Comparison of ENCODE assay signal across 1 cellular context in the genomic region with DNA sequence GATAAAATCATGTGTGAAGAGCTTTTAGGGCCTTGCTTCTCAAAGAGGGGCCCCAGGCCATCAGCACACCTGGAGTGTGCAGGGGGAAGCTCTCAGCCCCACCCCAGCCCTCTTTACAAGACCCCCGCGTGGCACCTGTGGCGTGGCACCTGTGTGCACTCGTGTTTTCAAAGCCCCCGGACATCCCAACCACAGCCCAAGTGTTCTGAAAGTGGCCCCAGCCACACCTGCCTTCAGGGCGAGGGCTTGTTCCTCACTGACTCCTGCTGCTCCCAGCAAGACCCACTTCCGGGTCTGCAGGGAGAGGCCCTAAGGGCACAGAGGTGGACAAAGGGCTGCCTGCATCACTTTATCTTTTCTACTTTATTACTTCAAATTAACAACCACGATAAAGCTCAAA.
A peak's percentile ranks its signal among the peaks of the same experiment; 100 is the strongest.
TF ChIP-seq lines count a peak whose summit lies in the region.

No MANE protein-coding gene starts in this region.

TF ChIP-seq in K562, 482 proteins besides CTCF, POLR2A, EP300 and RAD21:
- peak; percentile 56 for TF ChIP-seq RBM22 (IDR thresholded peaks at IDR 0.05; ENCODE audit: low read depth, low read length, poor library complexity, severe bottlenecking)
- TF ChIP-seq, protein P1, sequence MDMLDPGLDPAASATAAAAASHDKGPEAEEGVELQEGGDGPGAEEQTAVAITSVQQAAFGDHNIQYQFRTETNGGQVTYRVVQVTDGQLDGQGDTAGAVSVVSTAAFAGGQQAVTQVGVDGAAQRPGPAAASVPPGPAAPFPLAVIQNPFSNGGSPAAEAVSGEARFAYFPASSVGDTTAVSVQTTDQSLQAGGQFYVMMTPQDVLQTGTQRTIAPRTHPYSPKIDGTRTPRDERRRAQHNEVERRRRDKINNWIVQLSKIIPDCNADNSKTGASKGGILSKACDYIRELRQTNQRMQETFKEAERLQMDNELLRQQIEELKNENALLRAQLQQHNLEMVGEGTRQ (CRISPR knock-in tag; IDR thresholded peaks at IDR 0.05), result no peak
